Comparison of ENCODE assay signal across 1 cellular context in genomic region chr13:98325724-98326123, GRCh38.
TF ChIP-seq lines count a peak whose summit lies in the region.

No MANE protein-coding gene starts in this region.

TF ChIP-seq in HEK293, 187 proteins besides CTCF, POLR2A, EP300 and RAD21 (continued from another document):
- TF ChIP-seq ZNF645 (tag by site-specific recombination; IDR thresholded peaks at IDR 0.05), result no peak
